ENCODE assay signal across 10 cellular contexts in the genomic region with DNA sequence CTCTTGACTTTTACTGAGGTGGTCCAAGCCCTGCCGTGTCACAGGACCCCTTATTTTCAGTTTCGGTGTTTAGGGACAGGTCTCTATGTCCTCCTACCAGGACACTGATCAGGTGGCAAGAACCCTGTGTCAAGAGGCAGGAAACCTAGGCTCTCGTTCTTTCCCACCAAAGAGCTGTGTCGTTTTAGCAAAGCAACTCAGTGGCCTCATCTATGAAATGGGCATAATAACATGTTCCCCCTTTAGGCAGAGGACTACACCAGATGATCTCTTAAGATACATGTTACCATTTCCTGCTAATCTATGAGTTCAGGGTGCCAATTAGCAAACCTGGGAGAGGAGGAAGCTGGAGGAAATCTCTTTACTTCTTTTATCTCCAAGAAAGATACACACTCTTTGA. TPM values are rescaled to one million over a fixed set of nuclear protein-coding genes. Genes with fewer than 3 reads are reported as not detected.
DNase-seq lines count a peak whose midpoint lies in the region; ATAC-seq and TF ChIP-seq lines count a peak whose summit lies in the region.
"Had no signal": no experiment of that assay in that cellular context is flagged by ENCODE, and none has a peak within 500 bp of the region (broad histone marks: within the 10 kb centered on the region; RNA-seq: fewer than 3 reads in every experiment).

No MANE protein-coding gene starts in this region.

- no peak overlapping the region for H3K27ac ChIP-seq in HUES64 (ENCODE audit: low read depth, low read length)

- no peak overlapping the region for H3K9ac ChIP-seq in HUES64 (ENCODE audit: low read depth, low read length)

- no peaks in the 10 kb centered on the region for H3K36me3 ChIP-seq in HUES64 (ENCODE audit: insufficient read depth, low read length)
- H3K36me3 ChIP-seq in neuron (ENCODE audit: insufficient read depth, low read length) = no peaks in the 10 kb centered on the region

- peaks cover 18% of the 10 kb centered on the region for H3K4me1 ChIP-seq in HUES64 (ENCODE audit: insufficient read depth, low read length)
- peaks cover 28% of the 10 kb centered on the region for H3K4me1 ChIP-seq in neuron (ENCODE audit: insufficient read depth, low read length)

- H3K9me3 ChIP-seq in HUES64 (ENCODE audit: insufficient read depth, low read depth, low read length) (no peaks in the 10 kb centered on the region), neuron (ENCODE audit: low read length) (peaks cover 1% of the 10 kb centered on the region)

- no peaks in the 10 kb centered on the region for H3K36me3 Mint-ChIP-seq in effector memory CD8-positive, alpha-beta T cell (ENCODE audit: insufficient read depth)

- no peaks in the 10 kb centered on the region for H3K9me3 Mint-ChIP-seq in effector memory CD8-positive, alpha-beta T cell

- H3K27ac Mint-ChIP-seq in effector memory CD8-positive, alpha-beta T cell = no peak overlapping the region

- H3K27me3 ChIP-seq in HUES64 (ENCODE audit: insufficient read depth, low read length) (peaks cover 58% of the 10 kb centered on the region), neuron (ENCODE audit: insufficient read depth, low read length) (no peaks in the 10 kb centered on the region)

- WGBS in HUES64 = 88% methylated on average over 4 of the region's 4 CpGs

- peak overlapping the region; percentile 84; the same call in 1 of the 2 replicates for H3K4me3 ChIP-seq in AG09309 (ENCODE audit: control insufficient read depth, low read depth, low read length)
- peak overlapping the region; percentile 70; the same call in 1 of the 2 replicates for H3K4me3 ChIP-seq in HUES64 (ENCODE audit: low read length)
- peak overlapping the region; percentile 58 for H3K4me3 ChIP-seq in neuron (ENCODE audit: low read length)

- peaks cover 76 to 95% of the 10 kb centered on the region in 2 donors for H3K27me3 Mint-ChIP-seq in effector memory CD8-positive, alpha-beta T cell

- no peak for TF ChIP-seq CTCF in AG09309 (IDR thresholded peaks at IDR 0.05; ENCODE audit: control insufficient read depth, insufficient read depth, low read depth, low read length, missing control alignments)

- DNase-seq in AG09309 (ENCODE audit: low read depth) = no peak
- no peak for DNase-seq in effector memory CD8-positive, alpha-beta T cell
- DNase-seq in effector CD8-positive, alpha-beta T cell (lab: John Stamatoyannopoulos, UW) = no peak
- DNase-seq: KG1, NCI-H526 treated with DMSO at 0.1 percent for 48 hours had no signal

- ATAC-seq in effector memory CD8-positive, alpha-beta T cell (replicated peaks) = no peak
- no peak for ATAC-seq in GM18873 (IDR thresholded peaks at IDR 0.05; ENCODE audit: low FRiP score, unreplicated experiment)
- no peak for ATAC-seq in HG02938 (IDR thresholded peaks at IDR 0.05; ENCODE audit: unreplicated experiment)
- ATAC-seq in HG03432 (IDR thresholded peaks at IDR 0.05; ENCODE audit: unreplicated experiment) = no peak

- peaks cover 12 to 18% of the 10 kb centered on the region in 2 donors for H3K4me1 Mint-ChIP-seq in effector memory CD8-positive, alpha-beta T cell (ENCODE audit: low read depth in 2 of 2)

- H3K4me3 Mint-ChIP-seq in effector memory CD8-positive, alpha-beta T cell = peak overlapping the region; percentile 75 to 78

- H2AFZ ChIP-seq in neuron (ENCODE audit: low read depth, low read length) = no peak overlapping the region

RNA-seq across cellular contexts. Expression of a gene that starts 1.9 kb away (rescaled TPM):
- 16.7 TPM for polyA plus RNA-seq in HUES64 (2013, experiment 1 of 2)
- 22.8 TPM for polyA plus RNA-seq in HUES64 (2013, experiment 2 of 2)
